26 cellular contexts compared by ENCODE assay signal in genomic region chr2:7919510-7919909, GRCh38.
A peak's percentile ranks its signal among the peaks of the same experiment; 100 is the strongest.
DNase-seq lines count a peak whose midpoint lies in the region; ATAC-seq and TF ChIP-seq lines count a peak whose summit lies in the region.
"Had no signal": no experiment of that assay in that cellular context is flagged by ENCODE, and none has a peak within 500 bp of the region (broad histone marks: within the 10 kb centered on the region; RNA-seq: fewer than 3 reads in every experiment).

No MANE protein-coding gene starts in this region.

- ATAC-seq in GM23338: no peak
- ATAC-seq in GM19397 (IDR thresholded peaks at IDR 0.05; ENCODE audit: unreplicated experiment): no peak
- ATAC-seq: HepG2, T-cell had no signal

- H3K27me3 ChIP-seq in GM23338 (ENCODE audit: insufficient read depth) (no peaks in the 10 kb centered on the region), neural progenitor cell (no peaks in the 10 kb centered on the region)
- H3K27me3 ChIP-seq: SJSA1 had no signal

- no peaks in the 10 kb centered on the region for H4K20me1 ChIP-seq in GM23338 (replicated peaks; ENCODE audit: insufficient read depth)
- H4K20me1 ChIP-seq in neural progenitor cell (ENCODE audit: low read depth): no peaks in the 10 kb centered on the region

- TF ChIP-seq CTCF in GM23338 (conservative IDR thresholded peaks at IDR 0.05; ENCODE audit: low read depth in 2 of 2) (no peak), neural progenitor cell (IDR thresholded peaks at IDR 0.05) (no peak)

- no peak overlapping the region for H3K9ac ChIP-seq in neural progenitor cell

- H3K79me2 ChIP-seq in GM23338 (replicated peaks; ENCODE audit: insufficient read depth): no peaks in the 10 kb centered on the region
- no peaks in the 10 kb centered on the region for H3K79me2 ChIP-seq in neural progenitor cell (ENCODE audit: low read depth)

- H3K4me1 ChIP-seq in GM23338 (ENCODE audit: insufficient read depth) (peaks cover 13% of the 10 kb centered on the region), neural progenitor cell (peaks cover 5% of the 10 kb centered on the region)
- H3K4me1 ChIP-seq: SJSA1 had no signal

- no peak overlapping the region for H2AFZ ChIP-seq in GM23338
- H2AFZ ChIP-seq in neural progenitor cell (replicated peaks): no peak overlapping the region
- H2AFZ ChIP-seq: PC-9 had no signal

- H3K4me3 Mint-ChIP-seq in GM23338 (no peak overlapping the region), neural progenitor cell (no peak overlapping the region)
- H3K4me3 Mint-ChIP-seq: B cell; CD14-positive monocyte; CD8-positive, alpha-beta memory T cell; T-cell had no signal

- H3K27me3 Mint-ChIP-seq in GM23338 (ENCODE audit: insufficient read depth, low read depth, poor library complexity): peaks cover 2% of the 10 kb centered on the region
- peaks cover 8% of the 10 kb centered on the region for H3K27me3 Mint-ChIP-seq in neural progenitor cell (ENCODE audit: insufficient read depth, low read depth)
- H3K27me3 Mint-ChIP-seq: T-cell had no signal

- no peak overlapping the region for H3K4me2 ChIP-seq in GM23338
- no peak overlapping the region for H3K4me2 ChIP-seq in neural progenitor cell
- H3K4me2 ChIP-seq: PC-9 had no signal

- H3K27ac Mint-ChIP-seq in GM23338 (no peak overlapping the region), neural progenitor cell (peak overlapping the region; percentile 1)
- H3K27ac Mint-ChIP-seq: B cell, T-cell had no signal

- no peaks in the 10 kb centered on the region for H3K9me3 ChIP-seq in neural progenitor cell (ENCODE audit: low read depth)
- H3K9me3 ChIP-seq: SJSA1 had no signal

- H3K36me3 Mint-ChIP-seq in GM23338 (ENCODE audit: low read depth): peaks cover 3% of the 10 kb centered on the region; the same call in 2 of the 3 replicates
- H3K36me3 Mint-ChIP-seq in neural progenitor cell: no peaks in the 10 kb centered on the region
- H3K36me3 Mint-ChIP-seq: CD14-positive monocyte, T-cell had no signal

- H3K4me1 Mint-ChIP-seq in GM23338 (peaks cover 9% of the 10 kb centered on the region; the same call in 2 of the 3 replicates), neural progenitor cell (peaks cover 4% of the 10 kb centered on the region)
- H3K4me1 Mint-ChIP-seq: B cell; CD14-positive monocyte; CD8-positive, alpha-beta memory T cell; T-cell had no signal

- DNase-seq in DMS53 (lab: John Stamatoyannopoulos, UW) (peak; percentile 38), DMS53 treated with DMSO at 0.1 percent for 48 hours (lab: John Stamatoyannopoulos, UW; ENCODE audit: unreplicated experiment) (no peak), GM23338 (ENCODE audit: low spot score) (peak; percentile 14), SW480 (ENCODE audit: low spot score) (peak; percentile 69), neural progenitor cell (ENCODE audit: low spot score) (no peak), mesenteric fat pad (ENCODE audit: low spot score) (no peak), OCI-M2 (lab: John Stamatoyannopoulos, UW; ENCODE audit: unreplicated experiment) (no peak)
- DNase-seq: CD8-positive, alpha-beta memory T cell; DMS153; GF-D8; Kasumi-1; NCI-H1105; NCI-H146; NCI-H2029; NCI-H2227 treated with DMSO at 0.1 percent for 48 hours; NK-92 treated with Interleukin-12 subunit alpha and Interleukin-12 subunit beta, amount 100 ng/mL, for 24 hours; PC-9; Right ventricle myocardium superior; RPMI8226; T-cell had no signal

- no peaks in the 10 kb centered on the region for H3F3A ChIP-seq in GM23338 (replicated peaks; ENCODE audit: low read depth)
- H3F3A ChIP-seq in neural progenitor cell (ENCODE audit: low read depth): no peaks in the 10 kb centered on the region

- peaks cover 10% of the 10 kb centered on the region for H3K9me2 ChIP-seq in GM23338 (ENCODE audit: insufficient read depth)

- H3K27ac ChIP-seq in GM23338 (ENCODE audit: low read depth) (no peak overlapping the region), neural progenitor cell (no peak overlapping the region)
- H3K27ac ChIP-seq: 22Rv1, PC-9, SJSA1 had no signal

- H3K9me3 Mint-ChIP-seq in GM23338 (peaks cover 7% of the 10 kb centered on the region; the same call in 1 of the 3 replicates), neural progenitor cell (peaks cover 13% of the 10 kb centered on the region)

- H3K36me3 ChIP-seq in GM23338 (ENCODE audit: insufficient read depth) (no peaks in the 10 kb centered on the region), neural progenitor cell (no peaks in the 10 kb centered on the region)
- H3K36me3 ChIP-seq: SJSA1 had no signal

- H3K4me3 ChIP-seq in GM23338 (no peak overlapping the region), neural progenitor cell (no peak overlapping the region)
- H3K4me3 ChIP-seq: PC-9, SJSA1 had no signal

TF ChIP-seq in GM23338, 12 proteins besides CTCF, POLR2A, EP300 and RAD21 (continues in another document):
- TF ChIP-seq JUNB (IDR thresholded peaks at IDR 0.05; ENCODE audit: unreplicated experiment) (no peak), CREB1 (CRISPR knock-in tag; IDR thresholded peaks at IDR 0.05; ENCODE audit: low read depth) (no peak), NANOG (IDR thresholded peaks at IDR 0.05; ENCODE audit: borderline replicate concordance) (no peak), ETS1 (IDR thresholded peaks at IDR 0.05) (no peak), POLR2AphosphoS5 (IDR thresholded peaks at IDR 0.05; ENCODE audit: low read depth) (no peak), STAT1 (IDR thresholded peaks at IDR 0.05; ENCODE audit: unreplicated experiment) (no peak), REST (IDR thresholded peaks at IDR 0.05; ENCODE audit: unreplicated experiment) (no peak), ZNF114 (CRISPR knock-in tag; IDR thresholded peaks at IDR 0.05) (no peak), EZH2phosphoT487 (IDR thresholded peaks at IDR 0.05; ENCODE audit: unreplicated experiment) (no peak), EZH2 (IDR thresholded peaks at IDR 0.05; ENCODE audit: low read depth, unreplicated experiment) (no peak)

Comparison
In these comparisons a context has a peak if more than half of its experiments do, and no peak if none do; other contexts are left out.
1. DNase-seq: peak in DMS53 (single experiment), GM23338 (single experiment) and SW480 (single experiment); none in DMS53 treated with DMSO at 0.1 percent for 48 hours (single experiment), neural progenitor cell (single experiment), mesenteric fat pad (single experiment) and OCI-M2 (single experiment).